Comparison of ENCODE assay signal across 1 cellular context in the genomic region with DNA sequence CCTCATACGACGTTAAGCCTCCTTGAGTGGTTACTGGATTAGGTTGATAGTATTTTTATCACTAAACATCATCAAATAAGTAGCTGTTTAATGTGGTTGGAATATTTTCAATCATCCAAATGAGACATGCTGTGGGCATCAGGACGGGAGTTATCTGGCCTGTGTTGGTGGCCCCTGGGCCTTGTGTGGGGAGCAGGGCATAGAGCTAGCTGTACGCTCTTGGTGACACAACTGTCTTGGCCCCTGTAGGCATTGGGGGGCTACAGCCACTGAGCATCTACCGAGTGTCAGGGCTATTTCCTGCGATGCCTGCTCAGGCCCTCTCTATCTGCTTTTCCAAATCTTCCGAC.
TF ChIP-seq lines count a peak whose summit lies in the region.

No MANE protein-coding gene starts in this region.

TF ChIP-seq in SK-N-SH, 30 proteins besides CTCF, POLR2A, EP300 and RAD21:
- no peak for TF ChIP-seq EZH2phosphoT487 (IDR thresholded peaks at IDR 0.05; ENCODE audit: borderline replicate concordance, low read depth)
- TF ChIP-seq, protein P1, sequence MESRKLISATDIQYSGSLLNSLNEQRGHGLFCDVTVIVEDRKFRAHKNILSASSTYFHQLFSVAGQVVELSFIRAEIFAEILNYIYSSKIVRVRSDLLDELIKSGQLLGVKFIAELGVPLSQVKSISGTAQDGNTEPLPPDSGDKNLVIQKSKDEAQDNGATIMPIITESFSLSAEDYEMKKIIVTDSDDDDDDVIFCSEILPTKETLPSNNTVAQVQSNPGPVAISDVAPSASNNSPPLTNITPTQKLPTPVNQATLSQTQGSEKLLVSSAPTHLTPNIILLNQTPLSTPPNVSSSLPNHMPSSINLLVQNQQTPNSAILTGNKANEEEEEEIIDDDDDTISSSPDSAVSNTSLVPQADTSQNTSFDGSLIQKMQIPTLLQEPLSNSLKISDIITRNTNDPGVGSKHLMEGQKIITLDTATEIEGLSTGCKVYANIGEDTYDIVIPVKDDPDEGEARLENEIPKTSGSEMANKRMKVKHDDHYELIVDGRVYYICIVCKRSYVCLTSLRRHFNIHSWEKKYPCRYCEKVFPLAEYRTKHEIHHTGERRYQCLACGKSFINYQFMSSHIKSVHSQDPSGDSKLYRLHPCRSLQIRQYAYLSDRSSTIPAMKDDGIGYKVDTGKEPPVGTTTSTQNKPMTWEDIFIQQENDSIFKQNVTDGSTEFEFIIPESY (IDR thresholded peaks at IDR 0.05; ENCODE audit: borderline replicate concordance, low read depth), result no peak
- TF ChIP-seq TAF1 (IDR thresholded peaks at IDR 0.05; ENCODE audit: borderline replicate concordance, low read depth, low read length), result no peak
- no peak for TF ChIP-seq MXI1 (IDR thresholded peaks at IDR 0.05; ENCODE audit: low read depth, low read length)
- TF ChIP-seq SIN3A (IDR thresholded peaks at IDR 0.05; ENCODE audit: borderline replicate concordance, low read depth, low read length), result no peak
- no peak for TF ChIP-seq GATA2 (CRISPR knock-in tag; IDR thresholded peaks at IDR 0.05)
- no peak for TF ChIP-seq ELF1 (IDR thresholded peaks at IDR 0.05)
- TF ChIP-seq FOXJ3 (CRISPR knock-in tag; IDR thresholded peaks at IDR 0.05), result no peak
